In genomic region chr18:58924473-58924872, GRCh38 we compare ENCODE assay signal across 34 cellular contexts.
"Had no signal": no experiment of that assay in that cellular context is flagged by ENCODE, and none has a peak within 500 bp of the region (broad histone marks: within the 10 kb centered on the region; RNA-seq: fewer than 3 reads in every experiment).

No MANE protein-coding gene starts in this region.

- H3K27ac Mint-ChIP-seq: activated CD4-positive, alpha-beta memory T cell treated with anti-CD3 and anti-CD28 coated beads for 36 hours; activated CD4-positive, alpha-beta T cell treated with anti-CD3 and anti-CD28 coated beads for 36 hours; activated CD4-positive, alpha-beta T cell treated with anti-CD3 and anti-CD28 coated beads, Interleukin-2, amount 10 ng/mL, durations not matched to agents 24 days and 14 days; activated CD8-positive, alpha-beta memory T cell treated with anti-CD3 and anti-CD28 coated beads, Interleukin-2, amount 10 ng/mL, durations not matched to agents 7 days and 5 days; activated CD8-positive, alpha-beta T cell treated with anti-CD3 and anti-CD28 coated beads, Interleukin-2, amount 10 ng/mL, durations not matched to agents 7 days and 5 days; activated naive CD4-positive, alpha-beta T cell treated with anti-CD3 and anti-CD28 coated beads, Interleukin-2, amount 10 ng/mL, durations not matched to agents 7 days and 5 days; activated naive CD4-positive, alpha-beta T cell treated with anti-CD3 and anti-CD28 coated beads, Interleukin-2, amount 50 U/mL, for 72 hours; activated naive CD8-positive, alpha-beta T cell treated with anti-CD3 and anti-CD28 coated beads, Interleukin-2, amount 10 ng/mL, durations not matched to agents 7 days and 5 days; activated T-helper 1 cell treated with anti-CD3 and anti-CD28 coated beads, Interleukin-12 subunit alpha, Interleukin-12 subunit beta, Interleukin-2, Interleukin-4 antibody, amounts not matched to agents 30 ng/mL and 10 ng/mL and 1 ng/mL, durations not matched to agents 14 hours and 24 hours and 36 hours; brain; T-cell; T-helper 1 cell treated with Interleukin-12 subunit alpha and Interleukin-12 subunit beta and Interleukin-4 antibody, amounts not matched to agents 30 μg/mL and 1 μg/mL, for 36 hours had no signal

- H3K27me3 ChIP-seq: ascending aorta, breast epithelium, cardiac muscle cell, colonic mucosa, esophagus muscularis mucosa, foreskin keratinocyte, gastrocnemius medialis, heart left ventricle had no signal

- DNase-seq: activated CD4-positive, alpha-beta memory T cell treated with anti-CD3 and anti-CD28 coated beads for 36 hours; activated CD4-positive, alpha-beta T cell treated with anti-CD3 and anti-CD28 coated beads for 36 hours; activated CD4-positive, alpha-beta T cell treated with anti-CD3 and anti-CD28 coated beads, Interleukin-2, amount 10 ng/mL, durations not matched to agents 24 days and 14 days; activated CD4-positive, CD25-positive, alpha-beta regulatory T cell; activated CD4-positive, CD25-positive, alpha-beta regulatory T cell treated with anti-CD3 and anti-CD28 coated beads, Interleukin-2, amount 50 U/mL, for 72 hours; activated CD8-positive, alpha-beta memory T cell treated with anti-CD3 and anti-CD28 coated beads, Interleukin-2, amount 10 ng/mL, durations not matched to agents 7 days and 5 days; activated CD8-positive, alpha-beta memory T cell treated with anti-CD3 and anti-CD28 coated beads, Interleukin-2, amount 50 U/mL, for 4 hours; activated CD8-positive, alpha-beta T cell treated with anti-CD3 and anti-CD28 coated beads, Interleukin-2, amount 10 ng/mL, durations not matched to agents 7 days and 5 days; activated gamma-delta T cell; activated naive CD4-positive, alpha-beta T cell; activated naive CD4-positive, alpha-beta T cell treated with anti-CD3 and anti-CD28 coated beads, Interleukin-2, amount 10 ng/mL, durations not matched to agents 7 days and 5 days; activated naive CD8-positive, alpha-beta T cell treated with anti-CD3 and anti-CD28 coated beads, Interleukin-2, amount 10 ng/mL, durations not matched to agents 7 days and 5 days; activated T-cell treated with anti-CD3 and anti-CD28 coated beads, Interleukin-2, amount 50 U/mL, for 1 hour; activated T-cell treated with anti-CD3 and anti-CD28 coated beads, Interleukin-2, amount 50 U/mL, for 48 hours; central memory CD4-positive, alpha-beta T cell; cerebellar nuclear complex; colonic mucosa; effector CD8-positive, alpha-beta T cell; erythroblast; foreskin keratinocyte; gastrocnemius medialis; glutamatergic neuron; heart left ventricle; T-cell; T1000; WERI-Rb-1 had no signal

- H3K9me3 Mint-ChIP-seq: activated CD4-positive, alpha-beta T cell treated with anti-CD3 and anti-CD28 coated beads, Interleukin-2, amount 10 ng/mL, durations not matched to agents 24 days and 14 days; activated naive CD4-positive, alpha-beta T cell treated with anti-CD3 and anti-CD28 coated beads, Interleukin-2, amount 10 ng/mL, durations not matched to agents 7 days and 5 days; activated naive CD4-positive, alpha-beta T cell treated with anti-CD3 and anti-CD28 coated beads, Interleukin-2, amount 50 U/mL, for 72 hours; activated naive CD8-positive, alpha-beta T cell treated with anti-CD3 and anti-CD28 coated beads, Interleukin-2, amount 10 ng/mL, durations not matched to agents 7 days and 5 days; activated T-helper 1 cell treated with anti-CD3 and anti-CD28 coated beads, Interleukin-12 subunit alpha, Interleukin-12 subunit beta, Interleukin-2, Interleukin-4 antibody, amounts not matched to agents 30 ng/mL and 10 ng/mL and 1 ng/mL, durations not matched to agents 14 hours and 24 hours and 36 hours; T-helper 1 cell treated with Interleukin-12 subunit alpha and Interleukin-12 subunit beta and Interleukin-4 antibody, amounts not matched to agents 30 μg/mL and 1 μg/mL, for 36 hours had no signal

- H3K27me3 Mint-ChIP-seq: brain had no signal

- H3K4me1 ChIP-seq: breast epithelium, colonic mucosa, foreskin keratinocyte had no signal

- H3K4me3 ChIP-seq: ascending aorta, breast epithelium, cardiac muscle cell, colonic mucosa, esophagus muscularis mucosa, gastrocnemius medialis, heart left ventricle had no signal

- H3K4me1 Mint-ChIP-seq: activated CD4-positive, alpha-beta T cell treated with anti-CD3 and anti-CD28 coated beads for 36 hours; activated CD4-positive, alpha-beta T cell treated with anti-CD3 and anti-CD28 coated beads, Interleukin-2, amount 10 ng/mL, durations not matched to agents 24 days and 14 days; activated CD8-positive, alpha-beta memory T cell treated with anti-CD3 and anti-CD28 coated beads, Interleukin-2, amount 10 ng/mL, durations not matched to agents 7 days and 5 days; activated naive CD4-positive, alpha-beta T cell treated with anti-CD3 and anti-CD28 coated beads, Interleukin-2, amount 10 ng/mL, durations not matched to agents 7 days and 5 days; activated naive CD8-positive, alpha-beta T cell treated with anti-CD3 and anti-CD28 coated beads, Interleukin-2, amount 10 ng/mL, durations not matched to agents 7 days and 5 days; T-cell had no signal

- H3K36me3 Mint-ChIP-seq: activated CD8-positive, alpha-beta memory T cell treated with anti-CD3 and anti-CD28 coated beads, Interleukin-2, amount 10 ng/mL, durations not matched to agents 7 days and 5 days; activated naive CD4-positive, alpha-beta T cell treated with anti-CD3 and anti-CD28 coated beads, Interleukin-2, amount 10 ng/mL, durations not matched to agents 7 days and 5 days; activated naive CD4-positive, alpha-beta T cell treated with anti-CD3 and anti-CD28 coated beads, Interleukin-2, amount 50 U/mL, for 72 hours; activated naive CD8-positive, alpha-beta T cell treated with anti-CD3 and anti-CD28 coated beads, Interleukin-2, amount 10 ng/mL, durations not matched to agents 7 days and 5 days had no signal

- H3K9me3 ChIP-seq: colonic mucosa, gastrocnemius medialis had no signal

- H3K4me3 Mint-ChIP-seq: activated CD4-positive, alpha-beta memory T cell treated with anti-CD3 and anti-CD28 coated beads for 36 hours; activated CD4-positive, alpha-beta T cell treated with anti-CD3 and anti-CD28 coated beads for 36 hours; activated CD4-positive, alpha-beta T cell treated with anti-CD3 and anti-CD28 coated beads, Interleukin-2, amount 10 ng/mL, durations not matched to agents 24 days and 14 days; activated CD8-positive, alpha-beta memory T cell treated with anti-CD3 and anti-CD28 coated beads, Interleukin-2, amount 10 ng/mL, durations not matched to agents 7 days and 5 days; activated CD8-positive, alpha-beta T cell treated with anti-CD3 and anti-CD28 coated beads, Interleukin-2, amount 10 ng/mL, durations not matched to agents 7 days and 5 days; activated naive CD4-positive, alpha-beta T cell treated with anti-CD3 and anti-CD28 coated beads, Interleukin-2, amount 10 ng/mL, durations not matched to agents 7 days and 5 days; activated naive CD8-positive, alpha-beta T cell treated with anti-CD3 and anti-CD28 coated beads, Interleukin-2, amount 10 ng/mL, durations not matched to agents 7 days and 5 days; activated T-helper 1 cell treated with anti-CD3 and anti-CD28 coated beads, Interleukin-12 subunit alpha, Interleukin-12 subunit beta, Interleukin-2, Interleukin-4 antibody, amounts not matched to agents 30 ng/mL and 10 ng/mL and 1 ng/mL, durations not matched to agents 14 hours and 24 hours and 36 hours; brain; T-cell; T-helper 1 cell treated with Interleukin-12 subunit alpha and Interleukin-12 subunit beta and Interleukin-4 antibody, amounts not matched to agents 30 μg/mL and 1 μg/mL, for 36 hours had no signal

- ATAC-seq: activated CD4-positive, alpha-beta T cell treated with anti-CD3 and anti-CD28 coated beads for 36 hours; activated CD8-positive, alpha-beta memory T cell treated with anti-CD3 and anti-CD28 coated beads, Interleukin-2, amount 10 ng/mL, durations not matched to agents 7 days and 5 days; activated CD8-positive, alpha-beta T cell treated with anti-CD3 and anti-CD28 coated beads, Interleukin-2, amount 10 ng/mL, durations not matched to agents 7 days and 5 days; activated naive CD4-positive, alpha-beta T cell treated with anti-CD3 and anti-CD28 coated beads, Interleukin-2, amount 50 U/mL, for 72 hours; foreskin keratinocyte; gastrocnemius medialis; T-cell had no signal

- H3K36me3 ChIP-seq: breast epithelium, colonic mucosa had no signal

- H3K27ac ChIP-seq: breast epithelium, cardiac muscle cell, colonic mucosa, esophagus muscularis mucosa, foreskin keratinocyte, gastrocnemius medialis, heart left ventricle, WERI-Rb-1 had no signal
